In genomic region chr2:42314892-42315468, GRCh38 we compare ENCODE assay signal across 11 cellular contexts. TPM values are rescaled to one million over a fixed set of nuclear protein-coding genes. Genes with fewer than 3 reads are reported as not detected.
DNase-seq lines count a peak whose midpoint lies in the region; ATAC-seq and TF ChIP-seq lines count a peak whose summit lies in the region.
"Had no signal": no experiment of that assay in that cellular context is flagged by ENCODE, and none has a peak within 500 bp of the region (broad histone marks: within the 10 kb centered on the region; RNA-seq: fewer than 3 reads in every experiment).

No MANE protein-coding gene starts in this region.

- no peak overlapping the region for H3K23ac ChIP-seq in mesendoderm (ENCODE audit: low read length)

- in situ Hi-C loops in brain microvascular endothelial cell (cut with HindIII; ENCODE audit: low pct_ligation_motif_present, low sequenced_read_pairs): loop anchor here (25.0 kb wide), 1 partner anchor 203 kb away; no protein-coding TSS in a partner anchor

- H3K4me2 ChIP-seq in mesendoderm (ENCODE audit: low read length): no peak overlapping the region

- no peak overlapping the region for H4K8ac ChIP-seq in mesendoderm (ENCODE audit: low read depth, low read length)

- TF ChIP-seq CTCF in NB4 (IDR thresholded peaks at IDR 0.05; ENCODE audit: low read depth, low read length) (no peak), brain microvascular endothelial cell (IDR thresholded peaks at IDR 0.05; ENCODE audit: low read depth, low read length, missing control alignments) (no peak), omental fat pad (IDR thresholded peaks at IDR 0.05) (no peak), gastroesophageal sphincter (IDR thresholded peaks at IDR 0.05) (no peak)

- no peaks in the 10 kb centered on the region for H3K79me1 ChIP-seq in mesendoderm (ENCODE audit: low read length)

- H3K9ac ChIP-seq in mesendoderm (ENCODE audit: low read length): no peak overlapping the region

- H4K5ac ChIP-seq in mesendoderm (ENCODE audit: low read length): no peak overlapping the region

- H3K27me3 ChIP-seq in brain microvascular endothelial cell (replicated peaks): no peaks in the 10 kb centered on the region
- H3K27me3 ChIP-seq in gastroesophageal sphincter: no peaks in the 10 kb centered on the region
- no peaks in the 10 kb centered on the region for H3K27me3 ChIP-seq in mesendoderm (ENCODE audit: insufficient read depth, low read length, poor library complexity)
- H3K27me3 ChIP-seq: tibial nerve had no signal

- DNase-seq in ELR (ENCODE audit: low read depth): peak; percentile 92
- peak; percentile 79 for DNase-seq in NB4 (ENCODE audit: low read depth)
- peak; percentile 84 for DNase-seq in brain microvascular endothelial cell
- DNase-seq in omental fat pad (ENCODE audit: low spot score): no peak
- DNase-seq in mesendoderm: no peak
- DNase-seq: immature natural killer cell, NCI-H1930 had no signal

- no peak overlapping the region for H3K56ac ChIP-seq in mesendoderm (ENCODE audit: low read length)

- no peak overlapping the region for H2BK5ac ChIP-seq in mesendoderm (ENCODE audit: low read length)

- no peak overlapping the region for H2BK120ac ChIP-seq in mesendoderm (ENCODE audit: low read depth, low read length)

- H2AK5ac ChIP-seq in mesendoderm (ENCODE audit: low read length): no peak overlapping the region

- TF ChIP-seq EP300 in gastroesophageal sphincter (IDR thresholded peaks at IDR 0.05): no peak

- ATAC-seq in omental fat pad (ENCODE audit: low FRiP score) (peak; percentile 57), HG03460 (IDR thresholded peaks at IDR 0.05; ENCODE audit: unreplicated experiment) (no peak), gastroesophageal sphincter (no peak), HG02852 (IDR thresholded peaks at IDR 0.05; ENCODE audit: unreplicated experiment) (no peak)

- peaks cover 6% of the 10 kb centered on the region for H3K36me3 ChIP-seq in brain microvascular endothelial cell (replicated peaks)
- H3K36me3 ChIP-seq in gastroesophageal sphincter: peaks cover 0 to 30% of the 10 kb centered on the region in 2 donors
- no peaks in the 10 kb centered on the region for H3K36me3 ChIP-seq in mesendoderm (ENCODE audit: control insufficient read depth, insufficient read depth, low read length)

- WGBS in gastroesophageal sphincter (ENCODE audit: low coverage in 1 of 2), 2 donors: 90 to 100% methylated on average over 1 to 3 of the region's 3 CpGs
- 100% methylated on average over 2 of the region's 3 CpGs for WGBS in mesendoderm (ENCODE audit: extremely low coverage, insufficient coverage, low lambda C conversion rate)

- H3K27ac ChIP-seq in brain microvascular endothelial cell (peak overlapping the region; percentile 88), gastroesophageal sphincter (no peak overlapping the region), mesendoderm (ENCODE audit: low read depth, low read length) (no peak overlapping the region)
- H3K27ac ChIP-seq: tibial nerve had no signal

- no peak overlapping the region for H3K18ac ChIP-seq in mesendoderm (ENCODE audit: low read length)

- H3K79me2 ChIP-seq in mesendoderm (ENCODE audit: control insufficient read depth, insufficient read depth, low read length): no peaks in the 10 kb centered on the region

- H3K4ac ChIP-seq in mesendoderm (ENCODE audit: low read depth, low read length): no peak overlapping the region

- TF ChIP-seq POLR2A in NB4 (IDR thresholded peaks at IDR 0.05; ENCODE audit: extremely low read depth, insufficient read length): no peak
- no peak for TF ChIP-seq POLR2A in gastroesophageal sphincter (IDR thresholded peaks at IDR 0.05)

- H2BK15ac ChIP-seq in mesendoderm (replicated peaks; ENCODE audit: low read depth): no peak overlapping the region

- no peaks in the 10 kb centered on the region for H3K9me3 ChIP-seq in gastroesophageal sphincter
- H3K9me3 ChIP-seq: tibial nerve had no signal

- H3K4me3 ChIP-seq in NB4 (ENCODE audit: low read depth, low read length) (no peak overlapping the region), brain microvascular endothelial cell (ENCODE audit: low read depth, low read length) (no peak overlapping the region), gastroesophageal sphincter (no peak overlapping the region), mesendoderm (ENCODE audit: low read length) (no peak overlapping the region)
- H3K4me3 ChIP-seq: tibial nerve had no signal

- H3K4me1 ChIP-seq in gastroesophageal sphincter: no peaks in the 10 kb centered on the region
- H3K4me1 ChIP-seq in mesendoderm (ENCODE audit: control insufficient read depth, low read depth, low read length): no peaks in the 10 kb centered on the region
- H3K4me1 ChIP-seq: tibial nerve had no signal

RNA-seq across cellular contexts. Expression of gene COX7A2L, which starts 46.0 kb away (rescaled TPM):
- total RNA-seq in omental fat pad: 100 to 1,000 TPM; 108 to 152 (median 126) TPM
- total RNA-seq in gastroesophageal sphincter: 100 to 1,000 TPM in 3 of 4 donors, 10 to 100 TPM in 1; 85.3 to 131 (median 113) TPM
- polyA plus RNA-seq in mesendoderm (2013, experiment 1 of 2): 65.4 TPM
- 64.9 TPM for polyA plus RNA-seq in mesendoderm (2013, experiment 2 of 2)

Comparison
In these comparisons a context has a peak if more than half of its experiments do, and no peak if none do; other contexts are left out.
1. DNase-seq: peak in ELR (single experiment), NB4 (single experiment) and brain microvascular endothelial cell (single experiment); none in omental fat pad (single experiment) and mesendoderm (single experiment).